Comparison of ENCODE assay signal across 1 cellular context in the genomic region with DNA sequence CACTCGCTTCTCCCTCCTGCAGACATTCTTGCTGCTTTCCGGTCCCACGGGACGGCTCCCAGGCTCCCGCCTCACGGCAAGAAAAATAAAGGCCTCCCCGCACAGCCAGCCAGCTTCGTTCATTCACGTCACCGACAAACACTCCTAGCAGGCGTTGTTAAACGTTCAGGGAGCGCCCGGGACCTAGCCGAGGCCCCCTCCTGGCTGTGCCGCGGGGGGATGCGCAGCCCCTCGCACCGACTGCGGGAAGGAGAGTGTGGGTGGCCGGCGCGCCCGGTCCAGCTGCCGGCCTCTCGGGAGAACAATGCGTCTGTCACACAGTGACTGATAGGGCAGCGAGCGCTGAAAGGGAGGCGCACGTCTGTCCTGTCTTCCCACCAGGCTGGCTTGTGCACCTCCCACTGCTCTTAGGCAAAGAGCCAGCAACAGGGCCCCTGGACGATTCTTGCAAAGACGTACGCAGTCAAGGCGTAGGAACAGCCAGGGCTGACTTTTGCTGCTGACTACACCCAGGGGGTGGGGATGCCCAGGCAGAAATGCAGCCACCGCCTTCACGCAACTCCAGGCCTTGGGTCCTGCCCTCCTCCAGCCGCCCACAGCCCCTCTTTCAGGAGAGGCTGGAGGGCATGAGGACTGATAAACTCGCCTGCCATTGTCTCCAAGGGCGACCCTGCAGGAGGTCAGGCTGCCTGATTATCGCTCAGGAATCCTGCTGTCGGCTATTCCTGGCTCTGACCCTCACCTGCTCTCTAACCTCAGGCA.
A peak's percentile ranks its signal among the peaks of the same experiment; 100 is the strongest.
TF ChIP-seq lines count a peak whose summit lies in the region.

No MANE protein-coding gene starts in this region.

TF ChIP-seq in HEK293, 187 proteins besides CTCF, POLR2A, EP300 and RAD21 (continued from another document and continues in another):
- no peak for TF ChIP-seq ZNF624 (tag by site-specific recombination; IDR thresholded peaks at IDR 0.05)
- TF ChIP-seq ZNF354C (tag by site-specific recombination; IDR thresholded peaks at IDR 0.05; ENCODE audit: borderline replicate concordance, low read depth): no peak
- TF ChIP-seq ZFP41 (tag by site-specific recombination; IDR thresholded peaks at IDR 0.05; ENCODE audit: borderline replicate concordance): no peak
- TF ChIP-seq YY1 (tag by site-specific recombination; IDR thresholded peaks at IDR 0.05): no peak; the same call in 1 of the 2 replicates
- peak; percentile 93 for TF ChIP-seq GLIS2 (tag by site-specific recombination; IDR thresholded peaks at IDR 0.05)
- no peak for TF ChIP-seq ZNF747 (tag by site-specific recombination; IDR thresholded peaks at IDR 0.05)
- peak; percentile 58; the same call in 1 of the 2 replicates for TF ChIP-seq ZNF549 (tag by site-specific recombination; IDR thresholded peaks at IDR 0.05)
- TF ChIP-seq ZNF791 (tag by site-specific recombination; IDR thresholded peaks at IDR 0.05): no peak
- TF ChIP-seq, protein P1, sequence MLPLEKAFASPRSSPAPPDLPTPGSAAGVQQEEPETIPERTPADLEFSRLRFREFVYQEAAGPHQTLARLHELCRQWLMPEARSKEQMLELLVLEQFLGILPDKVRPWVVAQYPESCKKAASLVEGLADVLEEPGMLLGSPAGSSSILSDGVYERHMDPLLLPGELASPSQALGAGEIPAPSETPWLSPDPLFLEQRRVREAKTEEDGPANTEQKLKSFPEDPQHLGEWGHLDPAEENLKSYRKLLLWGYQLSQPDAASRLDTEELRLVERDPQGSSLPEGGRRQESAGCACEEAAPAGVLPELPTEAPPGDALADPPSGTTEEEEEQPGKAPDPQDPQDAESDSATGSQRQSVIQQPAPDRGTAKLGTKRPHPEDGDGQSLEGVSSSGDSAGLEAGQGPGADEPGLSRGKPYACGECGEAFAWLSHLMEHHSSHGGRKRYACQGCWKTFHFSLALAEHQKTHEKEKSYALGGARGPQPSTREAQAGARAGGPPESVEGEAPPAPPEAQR (tag by site-specific recombination; IDR thresholded peaks at IDR 0.05): no peak
- peak; percentile 82; the same call in 1 of the 2 replicates for TF ChIP-seq MEIS1 (CRISPR knock-in tag; IDR thresholded peaks at IDR 0.05; ENCODE audit: borderline replicate concordance)
- TF ChIP-seq, protein P2, sequence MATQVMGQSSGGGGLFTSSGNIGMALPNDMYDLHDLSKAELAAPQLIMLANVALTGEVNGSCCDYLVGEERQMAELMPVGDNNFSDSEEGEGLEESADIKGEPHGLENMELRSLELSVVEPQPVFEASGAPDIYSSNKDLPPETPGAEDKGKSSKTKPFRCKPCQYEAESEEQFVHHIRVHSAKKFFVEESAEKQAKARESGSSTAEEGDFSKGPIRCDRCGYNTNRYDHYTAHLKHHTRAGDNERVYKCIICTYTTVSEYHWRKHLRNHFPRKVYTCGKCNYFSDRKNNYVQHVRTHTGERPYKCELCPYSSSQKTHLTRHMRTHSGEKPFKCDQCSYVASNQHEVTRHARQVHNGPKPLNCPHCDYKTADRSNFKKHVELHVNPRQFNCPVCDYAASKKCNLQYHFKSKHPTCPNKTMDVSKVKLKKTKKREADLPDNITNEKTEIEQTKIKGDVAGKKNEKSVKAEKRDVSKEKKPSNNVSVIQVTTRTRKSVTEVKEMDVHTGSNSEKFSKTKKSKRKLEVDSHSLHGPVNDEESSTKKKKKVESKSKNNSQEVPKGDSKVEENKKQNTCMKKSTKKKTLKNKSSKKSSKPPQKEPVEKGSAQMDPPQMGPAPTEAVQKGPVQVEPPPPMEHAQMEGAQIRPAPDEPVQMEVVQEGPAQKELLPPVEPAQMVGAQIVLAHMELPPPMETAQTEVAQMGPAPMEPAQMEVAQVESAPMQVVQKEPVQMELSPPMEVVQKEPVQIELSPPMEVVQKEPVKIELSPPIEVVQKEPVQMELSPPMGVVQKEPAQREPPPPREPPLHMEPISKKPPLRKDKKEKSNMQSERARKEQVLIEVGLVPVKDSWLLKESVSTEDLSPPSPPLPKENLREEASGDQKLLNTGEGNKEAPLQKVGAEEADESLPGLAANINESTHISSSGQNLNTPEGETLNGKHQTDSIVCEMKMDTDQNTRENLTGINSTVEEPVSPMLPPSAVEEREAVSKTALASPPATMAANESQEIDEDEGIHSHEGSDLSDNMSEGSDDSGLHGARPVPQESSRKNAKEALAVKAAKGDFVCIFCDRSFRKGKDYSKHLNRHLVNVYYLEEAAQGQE (tag by site-specific recombination; IDR thresholded peaks at IDR 0.05): peak; percentile 67
- peak; percentile 96 for TF ChIP-seq ZBTB20 (tag by site-specific recombination; IDR thresholded peaks at IDR 0.05)
- TF ChIP-seq, protein P3, sequence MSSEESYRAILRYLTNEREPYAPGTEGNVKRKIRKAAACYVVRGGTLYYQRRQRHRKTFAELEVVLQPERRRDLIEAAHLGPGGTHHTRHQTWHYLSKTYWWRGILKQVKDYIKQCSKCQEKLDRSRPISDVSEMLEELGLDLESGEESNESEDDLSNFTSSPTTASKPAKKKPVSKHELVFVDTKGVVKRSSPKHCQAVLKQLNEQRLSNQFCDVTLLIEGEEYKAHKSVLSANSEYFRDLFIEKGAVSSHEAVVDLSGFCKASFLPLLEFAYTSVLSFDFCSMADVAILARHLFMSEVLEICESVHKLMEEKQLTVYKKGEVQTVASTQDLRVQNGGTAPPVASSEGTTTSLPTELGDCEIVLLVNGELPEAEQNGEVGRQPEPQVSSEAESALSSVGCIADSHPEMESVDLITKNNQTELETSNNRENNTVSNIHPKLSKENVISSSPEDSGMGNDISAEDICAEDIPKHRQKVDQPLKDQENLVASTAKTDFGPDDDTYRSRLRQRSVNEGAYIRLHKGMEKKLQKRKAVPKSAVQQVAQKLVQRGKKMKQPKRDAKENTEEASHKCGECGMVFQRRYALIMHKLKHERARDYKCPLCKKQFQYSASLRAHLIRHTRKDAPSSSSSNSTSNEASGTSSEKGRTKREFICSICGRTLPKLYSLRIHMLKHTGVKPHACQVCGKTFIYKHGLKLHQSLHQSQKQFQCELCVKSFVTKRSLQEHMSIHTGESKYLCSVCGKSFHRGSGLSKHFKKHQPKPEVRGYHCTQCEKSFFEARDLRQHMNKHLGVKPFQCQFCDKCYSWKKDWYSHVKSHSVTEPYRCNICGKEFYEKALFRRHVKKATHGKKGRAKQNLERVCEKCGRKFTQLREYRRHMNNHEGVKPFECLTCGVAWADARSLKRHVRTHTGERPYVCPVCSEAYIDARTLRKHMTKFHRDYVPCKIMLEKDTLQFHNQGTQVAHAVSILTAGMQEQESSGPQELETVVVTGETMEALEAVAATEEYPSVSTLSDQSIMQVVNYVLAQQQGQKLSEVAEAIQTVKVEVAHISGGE (tag by site-specific recombination; conservative IDR thresholded peaks at IDR 0.05; ENCODE audit: low read depth): peak; percentile 38; the same call in 1 of the 2 replicates
- TF ChIP-seq, protein P4, sequence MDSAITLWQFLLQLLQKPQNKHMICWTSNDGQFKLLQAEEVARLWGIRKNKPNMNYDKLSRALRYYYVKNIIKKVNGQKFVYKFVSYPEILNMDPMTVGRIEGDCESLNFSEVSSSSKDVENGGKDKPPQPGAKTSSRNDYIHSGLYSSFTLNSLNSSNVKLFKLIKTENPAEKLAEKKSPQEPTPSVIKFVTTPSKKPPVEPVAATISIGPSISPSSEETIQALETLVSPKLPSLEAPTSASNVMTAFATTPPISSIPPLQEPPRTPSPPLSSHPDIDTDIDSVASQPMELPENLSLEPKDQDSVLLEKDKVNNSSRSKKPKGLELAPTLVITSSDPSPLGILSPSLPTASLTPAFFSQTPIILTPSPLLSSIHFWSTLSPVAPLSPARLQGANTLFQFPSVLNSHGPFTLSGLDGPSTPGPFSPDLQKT (IDR thresholded peaks at IDR 0.05; ENCODE audit: borderline replicate concordance, low read depth, low read length): no peak
- TF ChIP-seq, protein P5, sequence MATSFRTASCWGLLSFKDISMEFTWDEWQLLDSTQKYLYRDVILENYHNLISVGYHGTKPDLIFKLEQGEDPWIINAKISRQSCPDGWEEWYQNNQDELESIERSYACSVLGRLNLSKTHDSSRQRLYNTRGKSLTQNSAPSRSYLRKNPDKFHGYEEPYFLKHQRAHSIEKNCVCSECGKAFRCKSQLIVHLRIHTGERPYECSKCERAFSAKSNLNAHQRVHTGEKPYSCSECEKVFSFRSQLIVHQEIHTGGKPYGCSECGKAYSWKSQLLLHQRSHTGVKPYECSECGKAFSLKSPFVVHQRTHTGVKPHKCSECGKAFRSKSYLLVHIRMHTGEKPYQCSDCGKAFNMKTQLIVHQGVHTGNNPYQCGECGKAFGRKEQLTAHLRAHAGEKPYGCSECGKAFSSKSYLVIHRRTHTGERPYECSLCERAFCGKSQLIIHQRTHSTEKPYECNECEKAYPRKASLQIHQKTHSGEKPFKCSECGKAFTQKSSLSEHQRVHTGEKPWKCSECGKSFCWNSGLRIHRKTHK (tag by site-specific recombination; IDR thresholded peaks at IDR 0.05): no peak
- TF ChIP-seq BCL11B (tag by site-specific recombination; IDR thresholded peaks at IDR 0.05; ENCODE audit: low read depth): no peak
- TF ChIP-seq, protein P6, sequence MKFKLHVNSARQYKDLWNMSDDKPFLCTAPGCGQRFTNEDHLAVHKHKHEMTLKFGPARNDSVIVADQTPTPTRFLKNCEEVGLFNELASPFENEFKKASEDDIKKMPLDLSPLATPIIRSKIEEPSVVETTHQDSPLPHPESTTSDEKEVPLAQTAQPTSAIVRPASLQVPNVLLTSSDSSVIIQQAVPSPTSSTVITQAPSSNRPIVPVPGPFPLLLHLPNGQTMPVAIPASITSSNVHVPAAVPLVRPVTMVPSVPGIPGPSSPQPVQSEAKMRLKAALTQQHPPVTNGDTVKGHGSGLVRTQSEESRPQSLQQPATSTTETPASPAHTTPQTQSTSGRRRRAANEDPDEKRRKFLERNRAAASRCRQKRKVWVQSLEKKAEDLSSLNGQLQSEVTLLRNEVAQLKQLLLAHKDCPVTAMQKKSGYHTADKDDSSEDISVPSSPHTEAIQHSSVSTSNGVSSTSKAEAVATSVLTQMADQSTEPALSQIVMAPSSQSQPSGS (tag by site-specific recombination; IDR thresholded peaks at IDR 0.05; ENCODE audit: low read depth): no peak
- TF ChIP-seq ZNF670 (tag by site-specific recombination; IDR thresholded peaks at IDR 0.05; ENCODE audit: low read depth): no peak
- TF ChIP-seq ZNF544 (tag by site-specific recombination; IDR thresholded peaks at IDR 0.05): no peak
- TF ChIP-seq ZBTB7A (tag by site-specific recombination; IDR thresholded peaks at IDR 0.05; ENCODE audit: low read depth): no peak
- TF ChIP-seq ZNF202 (tag by site-specific recombination; IDR thresholded peaks at IDR 0.05; ENCODE audit: borderline replicate concordance): no peak
- no peak for TF ChIP-seq ZNF768 (tag by site-specific recombination; IDR thresholded peaks at IDR 0.05)
- no peak for TF ChIP-seq ZNF548 (tag by site-specific recombination; IDR thresholded peaks at IDR 0.05)
- peak; percentile 68 for TF ChIP-seq SP7 (tag by site-specific recombination; IDR thresholded peaks at IDR 0.05)
- TF ChIP-seq, protein P7, sequence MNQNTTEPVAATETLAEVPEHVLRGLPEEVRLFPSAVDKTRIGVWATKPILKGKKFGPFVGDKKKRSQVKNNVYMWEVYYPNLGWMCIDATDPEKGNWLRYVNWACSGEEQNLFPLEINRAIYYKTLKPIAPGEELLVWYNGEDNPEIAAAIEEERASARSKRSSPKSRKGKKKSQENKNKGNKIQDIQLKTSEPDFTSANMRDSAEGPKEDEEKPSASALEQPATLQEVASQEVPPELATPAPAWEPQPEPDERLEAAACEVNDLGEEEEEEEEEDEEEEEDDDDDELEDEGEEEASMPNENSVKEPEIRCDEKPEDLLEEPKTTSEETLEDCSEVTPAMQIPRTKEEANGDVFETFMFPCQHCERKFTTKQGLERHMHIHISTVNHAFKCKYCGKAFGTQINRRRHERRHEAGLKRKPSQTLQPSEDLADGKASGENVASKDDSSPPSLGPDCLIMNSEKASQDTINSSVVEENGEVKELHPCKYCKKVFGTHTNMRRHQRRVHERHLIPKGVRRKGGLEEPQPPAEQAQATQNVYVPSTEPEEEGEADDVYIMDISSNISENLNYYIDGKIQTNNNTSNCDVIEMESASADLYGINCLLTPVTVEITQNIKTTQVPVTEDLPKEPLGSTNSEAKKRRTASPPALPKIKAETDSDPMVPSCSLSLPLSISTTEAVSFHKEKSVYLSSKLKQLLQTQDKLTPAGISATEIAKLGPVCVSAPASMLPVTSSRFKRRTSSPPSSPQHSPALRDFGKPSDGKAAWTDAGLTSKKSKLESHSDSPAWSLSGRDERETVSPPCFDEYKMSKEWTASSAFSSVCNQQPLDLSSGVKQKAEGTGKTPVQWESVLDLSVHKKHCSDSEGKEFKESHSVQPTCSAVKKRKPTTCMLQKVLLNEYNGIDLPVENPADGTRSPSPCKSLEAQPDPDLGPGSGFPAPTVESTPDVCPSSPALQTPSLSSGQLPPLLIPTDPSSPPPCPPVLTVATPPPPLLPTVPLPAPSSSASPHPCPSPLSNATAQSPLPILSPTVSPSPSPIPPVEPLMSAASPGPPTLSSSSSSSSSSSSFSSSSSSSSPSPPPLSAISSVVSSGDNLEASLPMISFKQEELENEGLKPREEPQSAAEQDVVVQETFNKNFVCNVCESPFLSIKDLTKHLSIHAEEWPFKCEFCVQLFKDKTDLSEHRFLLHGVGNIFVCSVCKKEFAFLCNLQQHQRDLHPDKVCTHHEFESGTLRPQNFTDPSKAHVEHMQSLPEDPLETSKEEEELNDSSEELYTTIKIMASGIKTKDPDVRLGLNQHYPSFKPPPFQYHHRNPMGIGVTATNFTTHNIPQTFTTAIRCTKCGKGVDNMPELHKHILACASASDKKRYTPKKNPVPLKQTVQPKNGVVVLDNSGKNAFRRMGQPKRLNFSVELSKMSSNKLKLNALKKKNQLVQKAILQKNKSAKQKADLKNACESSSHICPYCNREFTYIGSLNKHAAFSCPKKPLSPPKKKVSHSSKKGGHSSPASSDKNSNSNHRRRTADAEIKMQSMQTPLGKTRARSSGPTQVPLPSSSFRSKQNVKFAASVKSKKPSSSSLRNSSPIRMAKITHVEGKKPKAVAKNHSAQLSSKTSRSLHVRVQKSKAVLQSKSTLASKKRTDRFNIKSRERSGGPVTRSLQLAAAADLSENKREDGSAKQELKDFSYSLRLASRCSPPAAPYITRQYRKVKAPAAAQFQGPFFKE (tag by site-specific recombination; IDR thresholded peaks at IDR 0.05; ENCODE audit: borderline replicate concordance): no peak
- TF ChIP-seq, protein P8, sequence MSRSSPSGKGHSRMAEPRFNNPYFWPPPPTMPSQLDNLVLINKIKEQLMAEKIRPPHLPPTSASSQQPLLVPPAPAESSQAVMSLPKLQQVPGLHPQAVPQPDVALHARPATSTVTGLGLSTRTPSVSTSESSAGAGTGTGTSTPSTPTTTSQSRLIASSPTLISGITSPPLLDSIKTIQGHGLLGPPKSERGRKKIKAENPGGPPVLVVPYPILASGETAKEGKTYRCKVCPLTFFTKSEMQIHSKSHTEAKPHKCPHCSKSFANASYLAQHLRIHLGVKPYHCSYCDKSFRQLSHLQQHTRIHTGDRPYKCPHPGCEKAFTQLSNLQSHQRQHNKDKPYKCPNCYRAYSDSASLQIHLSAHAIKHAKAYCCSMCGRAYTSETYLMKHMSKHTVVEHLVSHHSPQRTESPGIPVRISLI (tag by site-specific recombination; IDR thresholded peaks at IDR 0.05): no peak
- no peak for TF ChIP-seq ZNF157 (tag by site-specific recombination; IDR thresholded peaks at IDR 0.05)
- no peak for TF ChIP-seq ZNF184 (tag by site-specific recombination; IDR thresholded peaks at IDR 0.05)
